1 cellular context compared by ENCODE assay signal in the genomic region with DNA sequence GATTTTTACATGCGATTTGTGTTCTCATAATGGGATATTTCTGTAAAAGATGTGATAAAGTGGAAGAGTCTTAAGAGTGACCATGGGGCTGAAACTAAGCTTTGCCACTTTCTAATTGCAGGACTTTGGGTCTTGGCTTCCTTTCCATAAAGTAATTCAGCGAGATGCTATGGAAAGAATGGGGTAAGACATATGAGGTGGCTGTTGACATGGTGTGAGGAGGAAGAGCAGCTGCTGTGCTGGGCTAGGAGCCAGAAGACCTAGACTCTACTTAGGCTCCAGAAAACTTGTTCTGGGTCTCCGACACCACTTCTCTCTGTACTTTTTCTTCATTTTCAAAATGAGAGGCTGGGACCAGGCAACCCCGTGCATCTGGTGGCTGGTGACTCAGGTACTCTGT.
TF ChIP-seq lines count a peak whose summit lies in the region.

No MANE protein-coding gene starts in this region.

TF ChIP-seq in IMR-90, 13 proteins besides CTCF, POLR2A, EP300 and RAD21 (continued from another document):
- TF ChIP-seq BHLHE40 (IDR thresholded peaks at IDR 0.05; ENCODE audit: low read depth, low read length) (no peak), RFX5 (IDR thresholded peaks at IDR 0.05; ENCODE audit: low read depth, low read length) (no peak), CEBPB (IDR thresholded peaks at IDR 0.05; ENCODE audit: low read depth, low read length) (no peak), MAZ (IDR thresholded peaks at IDR 0.05; ENCODE audit: borderline replicate concordance, low read depth, low read length) (no peak), FOS (IDR thresholded peaks at IDR 0.05; ENCODE audit: low read depth, low read length) (no peak), SMC3 (IDR thresholded peaks at IDR 0.05; ENCODE audit: low read depth, low read length) (no peak), NFE2L2 (IDR thresholded peaks at IDR 0.05; ENCODE audit: low read depth, low read length) (no peak), MXI1 (IDR thresholded peaks at IDR 0.05; ENCODE audit: borderline replicate concordance, low read depth, low read length) (no peak), MAFK (IDR thresholded peaks at IDR 0.05; ENCODE audit: low read depth, low read length) (no peak), RCOR1 (IDR thresholded peaks at IDR 0.05; ENCODE audit: insufficient replicate concordance, low read length) (no peak)
- TF ChIP-seq, protein P1, sequence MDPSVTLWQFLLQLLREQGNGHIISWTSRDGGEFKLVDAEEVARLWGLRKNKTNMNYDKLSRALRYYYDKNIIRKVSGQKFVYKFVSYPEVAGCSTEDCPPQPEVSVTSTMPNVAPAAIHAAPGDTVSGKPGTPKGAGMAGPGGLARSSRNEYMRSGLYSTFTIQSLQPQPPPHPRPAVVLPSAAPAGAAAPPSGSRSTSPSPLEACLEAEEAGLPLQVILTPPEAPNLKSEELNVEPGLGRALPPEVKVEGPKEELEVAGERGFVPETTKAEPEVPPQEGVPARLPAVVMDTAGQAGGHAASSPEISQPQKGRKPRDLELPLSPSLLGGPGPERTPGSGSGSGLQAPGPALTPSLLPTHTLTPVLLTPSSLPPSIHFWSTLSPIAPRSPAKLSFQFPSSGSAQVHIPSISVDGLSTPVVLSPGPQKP (IDR thresholded peaks at IDR 0.05; ENCODE audit: borderline replicate concordance, low read depth, low read length), result no peak
